ENCODE assay signal across 38 cellular contexts in the genomic region with DNA sequence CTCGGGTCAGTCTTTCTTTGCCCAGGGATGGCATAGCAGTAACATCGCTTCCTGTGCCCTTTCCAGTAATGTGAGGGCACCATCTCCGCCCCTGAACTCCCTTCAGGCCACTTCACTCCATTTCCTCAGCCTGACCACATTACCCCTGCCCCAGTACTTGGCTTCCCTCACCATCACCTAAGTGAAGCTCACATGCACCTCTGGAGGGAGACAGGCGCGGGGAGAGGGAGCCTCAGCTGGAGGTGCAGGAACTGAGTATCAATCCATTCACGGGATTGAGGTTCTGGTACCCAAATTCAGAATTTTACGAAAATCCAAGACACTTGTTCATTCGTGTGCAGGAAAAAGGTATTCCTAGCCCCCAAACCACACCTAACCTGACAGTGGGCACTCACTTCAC.
"Had no signal": no experiment of that assay in that cellular context is flagged by ENCODE, and none has a peak within 500 bp of the region (broad histone marks: within the 10 kb centered on the region; RNA-seq: fewer than 3 reads in every experiment).

No MANE protein-coding gene starts in this region.

- H3K36me3 Mint-ChIP-seq: activated naive CD4-positive, alpha-beta T cell treated with anti-CD3 and anti-CD28 coated beads, Interleukin-2, amount 10 ng/mL, durations not matched to agents 7 days and 5 days; activated naive CD4-positive, alpha-beta T cell treated with anti-CD3 and anti-CD28 coated beads, Interleukin-2, amount 50 U/mL, for 24 hours; activated naive CD4-positive, alpha-beta T cell treated with anti-CD3 and anti-CD28 coated beads, Interleukin-2, amount 50 U/mL, for 72 hours; activated naive CD8-positive, alpha-beta T cell; activated naive CD8-positive, alpha-beta T cell treated with anti-CD3 and anti-CD28 coated beads for 36 hours; activated naive CD8-positive, alpha-beta T cell treated with anti-CD3 and anti-CD28 coated beads, Interleukin-2, amount 10 ng/mL, durations not matched to agents 7 days and 5 days had no signal

- H3K4me1 ChIP-seq: adrenal gland, ascending aorta, body of pancreas, breast epithelium had no signal

- H3K4me1 Mint-ChIP-seq: activated naive CD4-positive, alpha-beta T cell treated with anti-CD3 and anti-CD28 coated beads, Interleukin-2, amount 10 ng/mL, durations not matched to agents 7 days and 5 days; activated naive CD4-positive, alpha-beta T cell treated with anti-CD3 and anti-CD28 coated beads, Interleukin-2, amount 50 U/mL, for 24 hours; activated naive CD8-positive, alpha-beta T cell treated with anti-CD3 and anti-CD28 coated beads for 36 hours; activated naive CD8-positive, alpha-beta T cell treated with anti-CD3 and anti-CD28 coated beads, Interleukin-2, amount 10 ng/mL, durations not matched to agents 7 days and 5 days; activated naive CD8-positive, alpha-beta T cell treated with anti-CD3 and anti-CD28 coated beads, Interleukin-2, amount 50 U/mL, for 24 hours; activated T-helper 17 cell treated with anti-CD3 and anti-CD28 coated beads, Interleukin-2, amount 50 U/mL, for 72 hours; central memory CD8-positive, alpha-beta T cell had no signal

- H3K27ac ChIP-seq: adrenal gland, ascending aorta, brain microvascular endothelial cell, breast epithelium, cardiac muscle cell had no signal

- H3K27ac Mint-ChIP-seq: activated naive CD4-positive, alpha-beta T cell treated with anti-CD3 and anti-CD28 coated beads for 36 hours; activated naive CD4-positive, alpha-beta T cell treated with anti-CD3 and anti-CD28 coated beads, Interleukin-2, amount 10 ng/mL, durations not matched to agents 7 days and 5 days; activated naive CD4-positive, alpha-beta T cell treated with anti-CD3 and anti-CD28 coated beads, Interleukin-2, amount 50 U/mL, for 24 hours; activated naive CD4-positive, alpha-beta T cell treated with anti-CD3 and anti-CD28 coated beads, Interleukin-2, amount 50 U/mL, for 72 hours; activated naive CD8-positive, alpha-beta T cell; activated naive CD8-positive, alpha-beta T cell treated with anti-CD3 and anti-CD28 coated beads for 36 hours; activated naive CD8-positive, alpha-beta T cell treated with anti-CD3 and anti-CD28 coated beads, Interleukin-2, amount 10 ng/mL, durations not matched to agents 7 days and 5 days; activated naive CD8-positive, alpha-beta T cell treated with anti-CD3 and anti-CD28 coated beads, Interleukin-2, amount 50 U/mL, for 24 hours; activated T-cell treated with anti-CD3 and anti-CD28 coated beads, Interleukin-2, amount 50 U/mL, for 24 hours; activated T-cell treated with anti-CD3 and anti-CD28 coated beads, Interleukin-2, amount 50 U/mL, for 72 hours; activated T-helper 1 cell treated with anti-CD3 and anti-CD28 coated beads, Interleukin-12 subunit alpha, Interleukin-12 subunit beta, Interleukin-2, Interleukin-4 antibody, amounts not matched to agents 30 ng/mL and 10 ng/mL and 1 ng/mL, durations not matched to agents 14 hours and 24 hours and 36 hours; activated T-helper 17 cell treated with anti-CD3 and anti-CD28 coated beads, Interleukin-2, amount 50 U/mL, for 72 hours; activated T-helper 2 cell treated with anti-CD3 and anti-CD28 coated beads, Interferon-gamma antibody, Interleukin-2, Interleukin-4, amounts not matched to agents 10 μg/mL and 5 μg/mL and 100 μg/mL, durations not matched to agents 14 hours and 24 hours and 36 hours; brain had no signal

- H3K4me3 Mint-ChIP-seq: activated naive CD4-positive, alpha-beta T cell treated with anti-CD3 and anti-CD28 coated beads for 36 hours; activated naive CD4-positive, alpha-beta T cell treated with anti-CD3 and anti-CD28 coated beads, Interleukin-2, amount 10 ng/mL, durations not matched to agents 7 days and 5 days; activated naive CD4-positive, alpha-beta T cell treated with anti-CD3 and anti-CD28 coated beads, Interleukin-2, amount 50 U/mL, for 24 hours; activated naive CD8-positive, alpha-beta T cell; activated naive CD8-positive, alpha-beta T cell treated with anti-CD3 and anti-CD28 coated beads for 36 hours; activated naive CD8-positive, alpha-beta T cell treated with anti-CD3 and anti-CD28 coated beads, Interleukin-2, amount 10 ng/mL, durations not matched to agents 7 days and 5 days; activated naive CD8-positive, alpha-beta T cell treated with anti-CD3 and anti-CD28 coated beads, Interleukin-2, amount 50 U/mL, for 24 hours; activated T-cell treated with anti-CD3 and anti-CD28 coated beads, Interleukin-2, amount 50 U/mL, for 24 hours; activated T-cell treated with anti-CD3 and anti-CD28 coated beads, Interleukin-2, amount 50 U/mL, for 4 hours; activated T-cell treated with anti-CD3 and anti-CD28 coated beads, Interleukin-2, amount 50 U/mL, for 72 hours; activated T-helper 1 cell treated with anti-CD3 and anti-CD28 coated beads, Interleukin-12 subunit alpha, Interleukin-12 subunit beta, Interleukin-2, Interleukin-4 antibody, amounts not matched to agents 30 ng/mL and 10 ng/mL and 1 ng/mL, durations not matched to agents 14 hours and 24 hours and 36 hours; activated T-helper 17 cell treated with anti-CD3 and anti-CD28 coated beads, Interleukin-2, amount 50 U/mL, for 72 hours; brain; central memory CD8-positive, alpha-beta T cell had no signal

- DNase-seq: activated effector memory CD4-positive, alpha-beta T cell treated with anti-CD3 and anti-CD28 coated beads, Interleukin-2, amount 50 U/mL, for 16 hours; activated effector memory CD4-positive, alpha-beta T cell treated with Interleukin-2 at 50 U/mL for 16 hours; activated gamma-delta T cell; activated gamma-delta T cell treated with Interleukin-2 at 50 U/mL for 16 hours; activated naive CD4-positive, alpha-beta T cell; activated naive CD4-positive, alpha-beta T cell treated with anti-CD3 and anti-CD28 coated beads for 36 hours; activated naive CD4-positive, alpha-beta T cell treated with anti-CD3 and anti-CD28 coated beads, Interleukin-2, amount 10 ng/mL, durations not matched to agents 7 days and 5 days; activated naive CD4-positive, alpha-beta T cell treated with anti-CD3 and anti-CD28 coated beads, Interleukin-2, amount 50 U/mL, for 16 hours; activated naive CD4-positive, alpha-beta T cell treated with Interleukin-2 at 50 U/mL for 16 hours; activated naive CD8-positive, alpha-beta T cell treated with anti-CD3 and anti-CD28 coated beads for 36 hours; activated naive CD8-positive, alpha-beta T cell treated with anti-CD3 and anti-CD28 coated beads, Interleukin-2, amount 10 ng/mL, durations not matched to agents 7 days and 5 days; activated naive CD8-positive, alpha-beta T cell treated with anti-CD3 and anti-CD28 coated beads, Interleukin-2, amount 50 U/mL, for 24 hours; activated T-cell treated with anti-CD3 and anti-CD28 coated beads for 4 hours; activated T-cell treated with anti-CD3 and anti-CD28 coated beads, Interleukin-2, amount 50 U/mL, for 1 hour; activated T-cell treated with anti-CD3 and anti-CD28 coated beads, Interleukin-2, amount 50 U/mL, for 24 hours; activated T-cell treated with anti-CD3 and anti-CD28 coated beads, Interleukin-2, amount 50 U/mL, for 4 hours; activated T-cell treated with anti-CD3 and anti-CD28 coated beads, Interleukin-2, amount 50 U/mL, for 48 hours; activated T-cell treated with anti-CD3 and anti-CD28 coated beads, Interleukin-2, amount 50 U/mL, for 72 hours; adrenal gland; amniotic stem cell; amygdala; anterior cingulate cortex; aorta; brain microvascular endothelial cell; central memory CD4-positive, alpha-beta T cell; cerebellar nuclear complex had no signal

- H3K4me3 ChIP-seq: adrenal gland, ascending aorta, body of pancreas, breast epithelium, cardiac muscle cell had no signal

- H3K36me3 ChIP-seq: adrenal gland, ascending aorta, brain microvascular endothelial cell, breast epithelium had no signal

- H3K9me3 Mint-ChIP-seq: activated naive CD4-positive, alpha-beta T cell treated with anti-CD3 and anti-CD28 coated beads, Interleukin-2, amount 50 U/mL, for 24 hours; activated naive CD4-positive, alpha-beta T cell treated with anti-CD3 and anti-CD28 coated beads, Interleukin-2, amount 50 U/mL, for 72 hours; activated naive CD8-positive, alpha-beta T cell treated with anti-CD3 and anti-CD28 coated beads for 36 hours; activated naive CD8-positive, alpha-beta T cell treated with anti-CD3 and anti-CD28 coated beads, Interleukin-2, amount 10 ng/mL, durations not matched to agents 7 days and 5 days; activated naive CD8-positive, alpha-beta T cell treated with anti-CD3 and anti-CD28 coated beads, Interleukin-2, amount 50 U/mL, for 24 hours; activated T-cell treated with anti-CD3 and anti-CD28 coated beads, Interleukin-2, amount 50 U/mL, for 24 hours; activated T-cell treated with anti-CD3 and anti-CD28 coated beads, Interleukin-2, amount 50 U/mL, for 4 hours; activated T-cell treated with anti-CD3 and anti-CD28 coated beads, Interleukin-2, amount 50 U/mL, for 72 hours; activated T-helper 1 cell treated with anti-CD3 and anti-CD28 coated beads, Interleukin-12 subunit alpha, Interleukin-12 subunit beta, Interleukin-2, Interleukin-4 antibody, amounts not matched to agents 30 ng/mL and 10 ng/mL and 1 ng/mL, durations not matched to agents 14 hours and 24 hours and 36 hours; activated T-helper 17 cell treated with anti-CD3 and anti-CD28 coated beads, Interleukin-2, amount 50 U/mL, for 72 hours; activated T-helper 2 cell treated with anti-CD3 and anti-CD28 coated beads, Interferon-gamma antibody, Interleukin-2, Interleukin-4, amounts not matched to agents 10 μg/mL and 5 μg/mL and 100 μg/mL, durations not matched to agents 14 hours and 24 hours and 36 hours; central memory CD8-positive, alpha-beta T cell had no signal

- H3K27me3 ChIP-seq: adrenal gland, ascending aorta, body of pancreas, brain microvascular endothelial cell, breast epithelium, cardiac muscle cell had no signal

- H3K27me3 Mint-ChIP-seq: activated naive CD4-positive, alpha-beta T cell treated with anti-CD3 and anti-CD28 coated beads, Interleukin-2, amount 50 U/mL, for 24 hours; activated naive CD8-positive, alpha-beta T cell; activated naive CD8-positive, alpha-beta T cell treated with anti-CD3 and anti-CD28 coated beads for 36 hours; activated naive CD8-positive, alpha-beta T cell treated with anti-CD3 and anti-CD28 coated beads, Interleukin-2, amount 50 U/mL, for 24 hours; activated T-cell treated with anti-CD3 and anti-CD28 coated beads, Interleukin-2, amount 50 U/mL, for 24 hours; activated T-helper 17 cell treated with anti-CD3 and anti-CD28 coated beads, Interleukin-2, amount 50 U/mL, for 72 hours; central memory CD8-positive, alpha-beta T cell had no signal

- H3K9me3 ChIP-seq: adrenal gland, ascending aorta, body of pancreas had no signal

- ATAC-seq: activated naive CD4-positive, alpha-beta T cell treated with anti-CD3 and anti-CD28 coated beads, Interleukin-2, amount 50 U/mL, for 72 hours; activated naive CD8-positive, alpha-beta T cell treated with anti-CD3 and anti-CD28 coated beads, Interleukin-2, amount 50 U/mL, for 24 hours; activated T-cell treated with anti-CD3 and anti-CD28 coated beads, Interleukin-2, amount 50 U/mL, for 4 hours; activated T-cell treated with anti-CD3 and anti-CD28 coated beads, Interleukin-2, amount 50 U/mL, for 72 hours; activated T-helper 17 cell treated with anti-CD3 and anti-CD28 coated beads, Interleukin-2, amount 50 U/mL, for 72 hours; body of pancreas had no signal
